ENCODE assay signal across 10 cellular contexts in the genomic region with DNA sequence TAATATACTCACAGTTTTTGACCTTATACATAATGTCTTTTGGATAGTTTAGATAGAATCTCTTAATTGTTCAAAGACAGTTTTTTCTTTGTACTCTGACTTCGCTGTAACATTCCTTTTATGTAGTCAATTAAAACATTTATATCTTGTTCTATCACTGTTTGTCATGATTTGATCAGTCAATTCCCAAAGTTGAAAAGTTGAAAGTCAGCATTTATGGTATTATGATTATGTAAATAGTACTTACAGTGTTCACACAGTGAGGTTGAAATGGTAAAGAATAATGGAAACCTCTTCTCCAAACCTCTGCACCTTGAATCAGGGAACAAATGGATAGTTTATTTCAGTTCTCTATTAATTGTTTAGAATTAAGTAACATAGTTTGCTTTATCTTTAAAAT.
"Had no signal": no experiment of that assay in that cellular context is flagged by ENCODE, and none has a peak within 500 bp of the region (broad histone marks: within the 10 kb centered on the region; RNA-seq: fewer than 3 reads in every experiment).

No MANE protein-coding gene starts in this region.

- H3K27me3 Mint-ChIP-seq: IgD-negative memory B cell had no signal

- H3K9ac ChIP-seq: GM23248 had no signal

- H3K4me1 ChIP-seq: HAP-1 had no signal

- H3K9me3 ChIP-seq: HAP-1 had no signal

- H3K27ac ChIP-seq: GM23248, HL-60 had no signal

- H3K36me3 ChIP-seq: HAP-1 had no signal

- H2AFZ ChIP-seq: GM23248 had no signal

- DNase-seq: GM23248, GOT3, H7, HFFc6, KG1 had no signal

- H3K4me3 Mint-ChIP-seq: HFFc6, IgD-negative memory B cell had no signal

- ATAC-seq: HCT116, HepG2 had no signal

- H3K27ac Mint-ChIP-seq: HFFc6, IgD-negative memory B cell had no signal

- H3K4me3 ChIP-seq: GM23248, HAP-1 had no signal

- FAIRE-seq: HepG2 had no signal
